Comparison of ENCODE assay signal across 1 cellular context in genomic region chr12:53200458-53201169, GRCh38.
TF ChIP-seq lines count a peak whose summit lies in the region.

No MANE protein-coding gene starts in this region.

TF ChIP-seq in GM12878, 131 proteins besides CTCF, POLR2A, EP300 and RAD21 (continued from another document):
- TF ChIP-seq, protein P1, sequence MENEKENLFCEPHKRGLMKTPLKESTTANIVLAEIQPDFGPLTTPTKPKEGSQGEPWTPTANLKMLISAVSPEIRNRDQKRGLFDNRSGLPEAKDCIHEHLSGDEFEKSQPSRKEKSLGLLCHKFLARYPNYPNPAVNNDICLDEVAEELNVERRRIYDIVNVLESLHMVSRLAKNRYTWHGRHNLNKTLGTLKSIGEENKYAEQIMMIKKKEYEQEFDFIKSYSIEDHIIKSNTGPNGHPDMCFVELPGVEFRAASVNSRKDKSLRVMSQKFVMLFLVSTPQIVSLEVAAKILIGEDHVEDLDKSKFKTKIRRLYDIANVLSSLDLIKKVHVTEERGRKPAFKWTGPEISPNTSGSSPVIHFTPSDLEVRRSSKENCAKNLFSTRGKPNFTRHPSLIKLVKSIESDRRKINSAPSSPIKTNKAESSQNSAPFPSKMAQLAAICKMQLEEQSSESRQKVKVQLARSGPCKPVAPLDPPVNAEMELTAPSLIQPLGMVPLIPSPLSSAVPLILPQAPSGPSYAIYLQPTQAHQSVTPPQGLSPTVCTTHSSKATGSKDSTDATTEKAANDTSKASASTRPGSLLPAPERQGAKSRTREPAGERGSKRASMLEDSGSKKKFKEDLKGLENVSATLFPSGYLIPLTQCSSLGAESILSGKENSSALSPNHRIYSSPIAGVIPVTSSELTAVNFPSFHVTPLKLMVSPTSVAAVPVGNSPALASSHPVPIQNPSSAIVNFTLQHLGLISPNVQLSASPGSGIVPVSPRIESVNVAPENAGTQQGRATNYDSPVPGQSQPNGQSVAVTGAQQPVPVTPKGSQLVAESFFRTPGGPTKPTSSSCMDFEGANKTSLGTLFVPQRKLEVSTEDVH (IDR thresholded peaks at IDR 0.05; ENCODE audit: low read depth, partially characterized antibody), result peak; percentile 31
- TF ChIP-seq, protein P2, sequence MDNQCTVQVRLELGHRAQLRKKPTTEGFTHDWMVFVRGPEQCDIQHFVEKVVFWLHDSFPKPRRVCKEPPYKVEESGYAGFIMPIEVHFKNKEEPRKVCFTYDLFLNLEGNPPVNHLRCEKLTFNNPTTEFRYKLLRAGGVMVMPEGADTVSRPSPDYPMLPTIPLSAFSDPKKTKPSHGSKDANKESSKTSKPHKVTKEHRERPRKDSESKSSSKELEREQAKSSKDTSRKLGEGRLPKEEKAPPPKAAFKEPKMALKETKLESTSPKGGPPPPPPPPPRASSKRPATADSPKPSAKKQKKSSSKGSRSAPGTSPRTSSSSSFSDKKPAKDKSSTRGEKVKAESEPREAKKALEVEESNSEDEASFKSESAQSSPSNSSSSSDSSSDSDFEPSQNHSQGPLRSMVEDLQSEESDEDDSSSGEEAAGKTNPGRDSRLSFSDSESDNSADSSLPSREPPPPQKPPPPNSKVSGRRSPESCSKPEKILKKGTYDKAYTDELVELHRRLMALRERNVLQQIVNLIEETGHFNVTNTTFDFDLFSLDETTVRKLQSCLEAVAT (IDR thresholded peaks at IDR 0.05), result peak; percentile 71; the same call in 1 of the 2 replicates
- TF ChIP-seq GATAD2B (conservative IDR thresholded peaks at IDR 0.05; ENCODE audit: low read depth) (peak; percentile 93), NR2C1 (IDR thresholded peaks at IDR 0.05) (no peak), PAX5 (IDR thresholded peaks at IDR 0.05; ENCODE audit: borderline replicate concordance, low read depth, low read length) (no peak)
- TF ChIP-seq, protein P3, sequence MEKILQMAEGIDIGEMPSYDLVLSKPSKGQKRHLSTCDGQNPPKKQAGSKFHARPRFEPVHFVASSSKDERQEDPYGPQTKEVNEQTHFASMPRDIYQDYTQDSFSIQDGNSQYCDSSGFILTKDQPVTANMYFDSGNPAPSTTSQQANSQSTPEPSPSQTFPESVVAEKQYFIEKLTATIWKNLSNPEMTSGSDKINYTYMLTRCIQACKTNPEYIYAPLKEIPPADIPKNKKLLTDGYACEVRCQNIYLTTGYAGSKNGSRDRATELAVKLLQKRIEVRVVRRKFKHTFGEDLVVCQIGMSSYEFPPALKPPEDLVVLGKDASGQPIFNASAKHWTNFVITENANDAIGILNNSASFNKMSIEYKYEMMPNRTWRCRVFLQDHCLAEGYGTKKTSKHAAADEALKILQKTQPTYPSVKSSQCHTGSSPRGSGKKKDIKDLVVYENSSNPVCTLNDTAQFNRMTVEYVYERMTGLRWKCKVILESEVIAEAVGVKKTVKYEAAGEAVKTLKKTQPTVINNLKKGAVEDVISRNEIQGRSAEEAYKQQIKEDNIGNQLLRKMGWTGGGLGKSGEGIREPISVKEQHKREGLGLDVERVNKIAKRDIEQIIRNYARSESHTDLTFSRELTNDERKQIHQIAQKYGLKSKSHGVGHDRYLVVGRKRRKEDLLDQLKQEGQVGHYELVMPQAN (conservative IDR thresholded peaks at IDR 0.05), result 0 out of 2 replicates have a peak, but pooled peaks have one; percentile 42
